8 cellular contexts compared by ENCODE assay signal in the genomic region with DNA sequence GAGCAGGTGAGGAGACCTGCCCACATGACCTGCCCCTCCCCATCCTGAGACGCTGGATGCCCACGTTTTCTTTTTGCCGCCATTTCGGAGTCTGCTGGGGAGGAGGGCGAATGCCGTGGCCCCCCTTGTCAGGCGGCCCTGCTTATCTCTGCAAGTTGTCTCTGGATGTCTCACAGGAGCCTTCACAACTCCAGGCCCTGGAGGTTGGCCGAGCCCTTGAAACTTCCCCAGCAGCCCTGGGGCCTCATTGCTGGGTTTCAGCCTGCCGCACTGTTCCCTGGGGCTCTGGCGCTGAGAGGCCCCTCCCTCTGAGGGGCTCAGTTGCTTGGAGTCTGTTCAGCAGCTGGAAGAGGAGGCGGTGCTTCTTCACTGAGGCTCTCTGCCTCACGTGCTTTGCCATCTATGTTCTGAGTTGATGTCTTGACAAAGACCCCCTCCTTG. TPM values are rescaled to one million over a fixed set of nuclear protein-coding genes. Genes with fewer than 3 reads are reported as not detected.
DNase-seq lines count a peak whose midpoint lies in the region; ATAC-seq and TF ChIP-seq lines count a peak whose summit lies in the region.
"Had no signal": no experiment of that assay in that cellular context is flagged by ENCODE, and none has a peak within 500 bp of the region (broad histone marks: within the 10 kb centered on the region; RNA-seq: fewer than 3 reads in every experiment).

No MANE protein-coding gene starts in this region.

- H3K4me1 ChIP-seq in thymus (ENCODE audit: control insufficient read depth, insufficient read depth, low read length): peaks cover 16% of the 10 kb centered on the region

- peak; percentile 67 for DNase-seq in HFF-Myc (ENCODE audit: extremely low read depth, low read depth)
- peak; percentile 61 for DNase-seq in amniotic epithelial cell (ENCODE audit: low read depth)
- peak; percentile 70 for DNase-seq in islet precursor cell
- DNase-seq in SKM-1 (lab: John Stamatoyannopoulos, UW; ENCODE audit: unreplicated experiment): no peak

- H3K9me3 ChIP-seq in thymus (ENCODE audit: control insufficient read depth): no peaks in the 10 kb centered on the region

- no peak for TF ChIP-seq CTCF in HFF-Myc (IDR thresholded peaks at IDR 0.05; ENCODE audit: low read depth, low read length, missing control alignments)

- no peaks in the 10 kb centered on the region for H3K36me3 ChIP-seq in thymus (ENCODE audit: control insufficient read depth, insufficient read depth)

- WGBS in thymus: 68% methylated on average over 12 of the region's 12 CpGs

- ATAC-seq in GM19023 (IDR thresholded peaks at IDR 0.05; ENCODE audit: unreplicated experiment) (no peak), HG02798 (IDR thresholded peaks at IDR 0.05; ENCODE audit: poor library complexity, unreplicated experiment) (no peak)

- peak overlapping the region; percentile 77 for H3K27ac ChIP-seq in thymus (ENCODE audit: low read depth)
- H3K27ac ChIP-seq: VCaP had no signal

- H3K4me3 ChIP-seq in HFF-Myc (replicated peaks; ENCODE audit: low read depth, low read length) (0 out of 2 replicates have a peak overlapping the region, but pooled peaks have one; percentile 14), thymus (ENCODE audit: low read length) (no peak overlapping the region)

- H3K27me3 ChIP-seq in thymus (ENCODE audit: control insufficient read depth, insufficient read depth): no peaks in the 10 kb centered on the region

RNA-seq across cellular contexts. Expression of gene ZBTB21, which starts 29.8 kb away (rescaled TPM):
- 7.9 TPM for polyA plus RNA-seq in thymus

RNA-seq across cellular contexts. Expression of gene UMODL1, which starts 31.2 kb away (rescaled TPM):
- polyA plus RNA-seq in thymus: 1.4 TPM
